24 cellular contexts compared by ENCODE assay signal in genomic region chr6:117866561-117866960, GRCh38.
"Had no signal": no experiment of that assay in that cellular context is flagged by ENCODE, and none has a peak within 500 bp of the region (broad histone marks: within the 10 kb centered on the region; RNA-seq: fewer than 3 reads in every experiment).

No MANE protein-coding gene starts in this region.

- H3K27me3 ChIP-seq: stomach, suprapubic skin, testis, thyroid gland, tibial artery, tibial nerve, transverse colon, upper lobe of left lung, upper lobe of right lung, uterus, vagina had no signal

- H3K4me3 ChIP-seq: stomach, suprapubic skin, testis, thoracic aorta, thyroid gland, tibial artery, tibial nerve, transverse colon, upper lobe of left lung, upper lobe of right lung, uterus, vagina had no signal

- H3K4me1 ChIP-seq: stomach, suprapubic skin, testis, thyroid gland, tibial artery, tibial nerve, transverse colon, upper lobe of left lung, upper lobe of right lung, uterus, vagina had no signal

- H3K9me3 ChIP-seq: suprapubic skin, testis, thoracic aorta, thyroid gland, transverse colon, upper lobe of right lung, uterus, vagina had no signal

- DNase-seq: stimulated activated CD4-positive, alpha-beta T cell treated with anti-CD3 and anti-CD28 coated beads, Interleukin-2, amount 100 ng/mL, for 48 hours; stimulated activated CD4-positive, alpha-beta T cell treated with anti-CD3 and anti-CD28 coated beads, Interleukin-4, amount 100 ng/mL, for 1 hour; stimulated activated CD4-positive, alpha-beta T cell treated with anti-CD3 and anti-CD28 coated beads, Interleukin-4, amount 100 ng/mL, for 24 hours; stimulated activated CD4-positive, alpha-beta T cell treated with anti-CD3 and anti-CD28 coated beads, Interleukin-4, amount 100 ng/mL, for 4 hours; stimulated activated CD8-positive, alpha-beta memory T cell treated with anti-CD3 and anti-CD28 coated beads, Interleukin-4, amount 100 ng/mL, for 48 hours; stimulated activated naive B cell treated with anti-CD40 and anti-IgM and Interleukin-4, amounts not matched to agents 10 μg/mL and 1 μg/mL and 100 μg/mL, for 72 hours; stimulated activated naive CD4-positive, alpha-beta T cell; stimulated activated naive CD4-positive, alpha-beta T cell treated with Interleukin-2 at 50 U/mL for 16 hours; stimulated activated naive CD8-positive, alpha-beta T cell treated with anti-CD3 and anti-CD28 coated beads, Interleukin-15, amount 100 ng/mL, for 72 hours; stimulated activated naive CD8-positive, alpha-beta T cell treated with anti-CD3 and anti-CD28 coated beads, Interleukin-15, Interleukin-2, amounts not matched to agents 100 U/mL and 50 U/mL, for 24 hours; stomach; substantia nigra; testis; thyroid gland; tibial artery; transverse colon; trophoblast cell; upper lobe of left lung; upper lobe of right lung; uterus had no signal

- H3K36me3 ChIP-seq: stomach, suprapubic skin, thoracic aorta, thyroid gland, tibial artery, tibial nerve, transverse colon, upper lobe of left lung, upper lobe of right lung, uterus, vagina had no signal

- H3K27ac ChIP-seq: stomach, suprapubic skin, testis, thoracic aorta, thyroid gland, tibial artery, tibial nerve, transverse colon, upper lobe of left lung, upper lobe of right lung, uterus, vagina had no signal
